1 cellular context compared by ENCODE assay signal in the genomic region with DNA sequence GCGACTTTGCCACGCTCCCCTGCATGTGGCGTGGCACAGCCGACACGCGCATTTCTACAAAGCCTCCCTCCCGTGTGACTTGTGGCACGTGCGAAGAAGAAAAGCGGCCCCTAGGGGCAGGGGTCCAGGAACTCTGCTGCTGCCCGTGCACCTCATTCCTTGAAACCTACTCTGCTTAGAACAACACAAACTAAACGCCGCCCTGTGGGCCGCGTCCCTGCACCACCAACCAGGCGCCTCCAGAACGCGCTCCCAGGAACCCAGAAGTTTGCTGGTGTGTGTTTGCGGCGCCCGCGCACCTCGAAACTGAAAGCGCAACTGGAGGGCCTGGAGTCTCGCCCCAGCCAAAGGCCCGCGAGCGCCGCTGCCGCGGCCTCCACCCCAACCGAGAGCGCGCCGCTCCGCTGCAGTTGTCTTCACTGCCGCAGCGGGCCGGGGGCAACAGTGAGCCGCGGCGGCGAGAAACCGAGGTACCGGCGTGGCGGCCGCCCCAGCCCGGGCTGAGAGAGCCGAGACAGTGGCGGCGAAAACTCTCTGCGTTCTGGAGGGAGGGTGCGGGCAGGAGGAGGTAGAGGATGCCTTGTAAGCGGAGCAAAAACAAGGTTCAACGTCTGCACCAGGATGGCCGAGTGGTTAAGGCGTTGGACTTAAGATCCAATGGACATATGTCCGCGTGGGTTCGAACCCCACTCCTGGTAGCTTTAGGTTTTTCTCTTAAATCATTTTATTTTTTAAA.
A peak's percentile ranks its signal among the peaks of the same experiment; 100 is the strongest.
TF ChIP-seq lines count a peak whose summit lies in the region.

No MANE protein-coding gene starts in this region.

TF ChIP-seq in GM12878, 131 proteins besides CTCF, POLR2A, EP300 and RAD21 (continued from another document and continues in another):
- TF ChIP-seq, protein P1, sequence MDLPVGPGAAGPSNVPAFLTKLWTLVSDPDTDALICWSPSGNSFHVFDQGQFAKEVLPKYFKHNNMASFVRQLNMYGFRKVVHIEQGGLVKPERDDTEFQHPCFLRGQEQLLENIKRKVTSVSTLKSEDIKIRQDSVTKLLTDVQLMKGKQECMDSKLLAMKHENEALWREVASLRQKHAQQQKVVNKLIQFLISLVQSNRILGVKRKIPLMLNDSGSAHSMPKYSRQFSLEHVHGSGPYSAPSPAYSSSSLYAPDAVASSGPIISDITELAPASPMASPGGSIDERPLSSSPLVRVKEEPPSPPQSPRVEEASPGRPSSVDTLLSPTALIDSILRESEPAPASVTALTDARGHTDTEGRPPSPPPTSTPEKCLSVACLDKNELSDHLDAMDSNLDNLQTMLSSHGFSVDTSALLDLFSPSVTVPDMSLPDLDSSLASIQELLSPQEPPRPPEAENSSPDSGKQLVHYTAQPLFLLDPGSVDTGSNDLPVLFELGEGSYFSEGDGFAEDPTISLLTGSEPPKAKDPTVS (IDR thresholded peaks at IDR 0.05; ENCODE audit: low read depth, low read length) = no peak
- TF ChIP-seq CBFB (IDR thresholded peaks at IDR 0.05; ENCODE audit: low read depth) (peak; percentile 52; the same call in 1 of the 2 replicates), HDGF (IDR thresholded peaks at IDR 0.05) (no peak), ZNF217 (IDR thresholded peaks at IDR 0.05) (peak; percentile 84), CHD4 (IDR thresholded peaks at IDR 0.05) (no peak), IKZF1 (conservative IDR thresholded peaks at IDR 0.05) (peak; percentile 82), MTA2 (IDR thresholded peaks at IDR 0.05; ENCODE audit: low read depth) (no peak; the same call in 1 of the 2 replicates), STAT3 (IDR thresholded peaks at IDR 0.05; ENCODE audit: low read depth, low read length) (no peak), SPI1 (IDR thresholded peaks at IDR 0.05; ENCODE audit: borderline replicate concordance, insufficient read depth, low read depth, low read length) (no peak), CREB1 (IDR thresholded peaks at IDR 0.05; ENCODE audit: low read depth) (peak; percentile 31; the same call in 1 of the 2 replicates), ESRRA (IDR thresholded peaks at IDR 0.05; ENCODE audit: low read length) (peak; percentile 58; the same call in 1 of the 2 replicates), SMARCA5 (IDR thresholded peaks at IDR 0.05) (peak; percentile 99), FOS (IDR thresholded peaks at IDR 0.05; ENCODE audit: borderline replicate concordance, extremely low read depth, insufficient read length) (no peak), NR2C1 (IDR thresholded peaks at IDR 0.05) (no peak), BRCA1 (IDR thresholded peaks at IDR 0.05; ENCODE audit: low read depth, low read length) (peak; percentile 68), MEF2B (IDR thresholded peaks at IDR 0.05; ENCODE audit: partially characterized antibody, poor library complexity, severe bottlenecking) (peak; percentile 75), ZNF274 (IDR thresholded peaks at IDR 0.05; ENCODE audit: insufficient read depth, insufficient read length) (no peak), SMAD5 (IDR thresholded peaks at IDR 0.05; ENCODE audit: low read depth) (no peak), SIN3A (IDR thresholded peaks at IDR 0.05; ENCODE audit: low read depth, low read length) (peak; percentile 60; the same call in 1 of the 2 replicates), KAT2A (conservative IDR thresholded peaks at IDR 0.05; ENCODE audit: control insufficient read depth, low read depth, low read length) (no peak), ZNF622 (IDR thresholded peaks at IDR 0.05) (no peak), ZNF207 (IDR thresholded peaks at IDR 0.05; ENCODE audit: borderline replicate concordance) (peak; percentile 98), BMI1 (IDR thresholded peaks at IDR 0.05; ENCODE audit: borderline replicate concordance) (no peak), DPF2 (IDR thresholded peaks at IDR 0.05) (peak; percentile 81), WRNIP1 (IDR thresholded peaks at IDR 0.05; ENCODE audit: borderline replicate concordance, low read depth, low read length) (no peak), POLR2AphosphoS2 (IDR thresholded peaks at IDR 0.05; ENCODE audit: low read depth, low read length) (no peak), JUNB (IDR thresholded peaks at IDR 0.05) (no peak), YBX1 (IDR thresholded peaks at IDR 0.05) (no peak)
- TF ChIP-seq, protein P2, sequence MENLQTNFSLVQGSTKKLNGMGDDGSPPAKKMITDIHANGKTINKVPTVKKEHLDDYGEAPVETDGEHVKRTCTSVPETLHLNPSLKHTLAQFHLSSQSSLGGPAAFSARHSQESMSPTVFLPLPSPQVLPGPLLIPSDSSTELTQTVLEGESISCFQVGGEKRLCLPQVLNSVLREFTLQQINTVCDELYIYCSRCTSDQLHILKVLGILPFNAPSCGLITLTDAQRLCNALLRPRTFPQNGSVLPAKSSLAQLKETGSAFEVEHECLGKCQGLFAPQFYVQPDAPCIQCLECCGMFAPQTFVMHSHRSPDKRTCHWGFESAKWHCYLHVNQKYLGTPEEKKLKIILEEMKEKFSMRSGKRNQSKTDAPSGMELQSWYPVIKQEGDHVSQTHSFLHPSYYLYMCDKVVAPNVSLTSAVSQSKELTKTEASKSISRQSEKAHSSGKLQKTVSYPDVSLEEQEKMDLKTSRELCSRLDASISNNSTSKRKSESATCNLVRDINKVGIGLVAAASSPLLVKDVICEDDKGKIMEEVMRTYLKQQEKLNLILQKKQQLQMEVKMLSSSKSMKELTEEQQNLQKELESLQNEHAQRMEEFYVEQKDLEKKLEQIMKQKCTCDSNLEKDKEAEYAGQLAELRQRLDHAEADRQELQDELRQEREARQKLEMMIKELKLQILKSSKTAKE (IDR thresholded peaks at IDR 0.05; ENCODE audit: low read depth, poor library complexity, severe bottlenecking) = peak; percentile 90
- TF ChIP-seq, protein P3, sequence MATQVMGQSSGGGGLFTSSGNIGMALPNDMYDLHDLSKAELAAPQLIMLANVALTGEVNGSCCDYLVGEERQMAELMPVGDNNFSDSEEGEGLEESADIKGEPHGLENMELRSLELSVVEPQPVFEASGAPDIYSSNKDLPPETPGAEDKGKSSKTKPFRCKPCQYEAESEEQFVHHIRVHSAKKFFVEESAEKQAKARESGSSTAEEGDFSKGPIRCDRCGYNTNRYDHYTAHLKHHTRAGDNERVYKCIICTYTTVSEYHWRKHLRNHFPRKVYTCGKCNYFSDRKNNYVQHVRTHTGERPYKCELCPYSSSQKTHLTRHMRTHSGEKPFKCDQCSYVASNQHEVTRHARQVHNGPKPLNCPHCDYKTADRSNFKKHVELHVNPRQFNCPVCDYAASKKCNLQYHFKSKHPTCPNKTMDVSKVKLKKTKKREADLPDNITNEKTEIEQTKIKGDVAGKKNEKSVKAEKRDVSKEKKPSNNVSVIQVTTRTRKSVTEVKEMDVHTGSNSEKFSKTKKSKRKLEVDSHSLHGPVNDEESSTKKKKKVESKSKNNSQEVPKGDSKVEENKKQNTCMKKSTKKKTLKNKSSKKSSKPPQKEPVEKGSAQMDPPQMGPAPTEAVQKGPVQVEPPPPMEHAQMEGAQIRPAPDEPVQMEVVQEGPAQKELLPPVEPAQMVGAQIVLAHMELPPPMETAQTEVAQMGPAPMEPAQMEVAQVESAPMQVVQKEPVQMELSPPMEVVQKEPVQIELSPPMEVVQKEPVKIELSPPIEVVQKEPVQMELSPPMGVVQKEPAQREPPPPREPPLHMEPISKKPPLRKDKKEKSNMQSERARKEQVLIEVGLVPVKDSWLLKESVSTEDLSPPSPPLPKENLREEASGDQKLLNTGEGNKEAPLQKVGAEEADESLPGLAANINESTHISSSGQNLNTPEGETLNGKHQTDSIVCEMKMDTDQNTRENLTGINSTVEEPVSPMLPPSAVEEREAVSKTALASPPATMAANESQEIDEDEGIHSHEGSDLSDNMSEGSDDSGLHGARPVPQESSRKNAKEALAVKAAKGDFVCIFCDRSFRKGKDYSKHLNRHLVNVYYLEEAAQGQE (IDR thresholded peaks at IDR 0.05; ENCODE audit: low read depth, low read length) = no peak
- TF ChIP-seq, protein P4, sequence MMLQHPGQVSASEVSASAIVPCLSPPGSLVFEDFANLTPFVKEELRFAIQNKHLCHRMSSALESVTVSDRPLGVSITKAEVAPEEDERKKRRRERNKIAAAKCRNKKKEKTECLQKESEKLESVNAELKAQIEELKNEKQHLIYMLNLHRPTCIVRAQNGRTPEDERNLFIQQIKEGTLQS (IDR thresholded peaks at IDR 0.05; ENCODE audit: borderline replicate concordance, extremely low read depth, low read depth, low read length) = no peak
- TF ChIP-seq, protein P5, sequence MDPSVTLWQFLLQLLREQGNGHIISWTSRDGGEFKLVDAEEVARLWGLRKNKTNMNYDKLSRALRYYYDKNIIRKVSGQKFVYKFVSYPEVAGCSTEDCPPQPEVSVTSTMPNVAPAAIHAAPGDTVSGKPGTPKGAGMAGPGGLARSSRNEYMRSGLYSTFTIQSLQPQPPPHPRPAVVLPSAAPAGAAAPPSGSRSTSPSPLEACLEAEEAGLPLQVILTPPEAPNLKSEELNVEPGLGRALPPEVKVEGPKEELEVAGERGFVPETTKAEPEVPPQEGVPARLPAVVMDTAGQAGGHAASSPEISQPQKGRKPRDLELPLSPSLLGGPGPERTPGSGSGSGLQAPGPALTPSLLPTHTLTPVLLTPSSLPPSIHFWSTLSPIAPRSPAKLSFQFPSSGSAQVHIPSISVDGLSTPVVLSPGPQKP (IDR thresholded peaks at IDR 0.05; ENCODE audit: low read depth, low read length) = no peak; the same call in 1 of the 2 replicates
- TF ChIP-seq, protein P6, sequence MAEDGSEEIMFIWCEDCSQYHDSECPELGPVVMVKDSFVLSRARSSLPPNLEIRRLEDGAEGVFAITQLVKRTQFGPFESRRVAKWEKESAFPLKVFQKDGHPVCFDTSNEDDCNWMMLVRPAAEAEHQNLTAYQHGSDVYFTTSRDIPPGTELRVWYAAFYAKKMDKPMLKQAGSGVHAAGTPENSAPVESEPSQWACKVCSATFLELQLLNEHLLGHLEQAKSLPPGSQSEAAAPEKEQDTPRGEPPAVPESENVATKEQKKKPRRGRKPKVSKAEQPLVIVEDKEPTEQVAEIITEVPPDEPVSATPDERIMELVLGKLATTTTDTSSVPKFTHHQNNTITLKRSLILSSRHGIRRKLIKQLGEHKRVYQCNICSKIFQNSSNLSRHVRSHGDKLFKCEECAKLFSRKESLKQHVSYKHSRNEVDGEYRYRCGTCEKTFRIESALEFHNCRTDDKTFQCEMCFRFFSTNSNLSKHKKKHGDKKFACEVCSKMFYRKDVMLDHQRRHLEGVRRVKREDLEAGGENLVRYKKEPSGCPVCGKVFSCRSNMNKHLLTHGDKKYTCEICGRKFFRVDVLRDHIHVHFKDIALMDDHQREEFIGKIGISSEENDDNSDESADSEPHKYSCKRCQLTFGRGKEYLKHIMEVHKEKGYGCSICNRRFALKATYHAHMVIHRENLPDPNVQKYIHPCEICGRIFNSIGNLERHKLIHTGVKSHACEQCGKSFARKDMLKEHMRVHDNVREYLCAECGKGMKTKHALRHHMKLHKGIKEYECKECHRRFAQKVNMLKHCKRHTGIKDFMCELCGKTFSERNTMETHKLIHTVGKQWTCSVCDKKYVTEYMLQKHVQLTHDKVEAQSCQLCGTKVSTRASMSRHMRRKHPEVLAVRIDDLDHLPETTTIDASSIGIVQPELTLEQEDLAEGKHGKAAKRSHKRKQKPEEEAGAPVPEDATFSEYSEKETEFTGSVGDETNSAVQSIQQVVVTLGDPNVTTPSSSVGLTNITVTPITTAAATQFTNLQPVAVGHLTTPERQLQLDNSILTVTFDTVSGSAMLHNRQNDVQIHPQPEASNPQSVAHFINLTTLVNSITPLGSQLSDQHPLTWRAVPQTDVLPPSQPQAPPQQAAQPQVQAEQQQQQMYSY (CRISPR knock-in tag; IDR thresholded peaks at IDR 0.05) = no peak
- TF ChIP-seq, protein P7, sequence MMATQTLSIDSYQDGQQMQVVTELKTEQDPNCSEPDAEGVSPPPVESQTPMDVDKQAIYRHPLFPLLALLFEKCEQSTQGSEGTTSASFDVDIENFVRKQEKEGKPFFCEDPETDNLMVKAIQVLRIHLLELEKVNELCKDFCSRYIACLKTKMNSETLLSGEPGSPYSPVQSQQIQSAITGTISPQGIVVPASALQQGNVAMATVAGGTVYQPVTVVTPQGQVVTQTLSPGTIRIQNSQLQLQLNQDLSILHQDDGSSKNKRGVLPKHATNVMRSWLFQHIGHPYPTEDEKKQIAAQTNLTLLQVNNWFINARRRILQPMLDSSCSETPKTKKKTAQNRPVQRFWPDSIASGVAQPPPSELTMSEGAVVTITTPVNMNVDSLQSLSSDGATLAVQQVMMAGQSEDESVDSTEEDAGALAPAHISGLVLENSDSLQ (IDR thresholded peaks at IDR 0.05) = no peak
- TF ChIP-seq, protein P8, sequence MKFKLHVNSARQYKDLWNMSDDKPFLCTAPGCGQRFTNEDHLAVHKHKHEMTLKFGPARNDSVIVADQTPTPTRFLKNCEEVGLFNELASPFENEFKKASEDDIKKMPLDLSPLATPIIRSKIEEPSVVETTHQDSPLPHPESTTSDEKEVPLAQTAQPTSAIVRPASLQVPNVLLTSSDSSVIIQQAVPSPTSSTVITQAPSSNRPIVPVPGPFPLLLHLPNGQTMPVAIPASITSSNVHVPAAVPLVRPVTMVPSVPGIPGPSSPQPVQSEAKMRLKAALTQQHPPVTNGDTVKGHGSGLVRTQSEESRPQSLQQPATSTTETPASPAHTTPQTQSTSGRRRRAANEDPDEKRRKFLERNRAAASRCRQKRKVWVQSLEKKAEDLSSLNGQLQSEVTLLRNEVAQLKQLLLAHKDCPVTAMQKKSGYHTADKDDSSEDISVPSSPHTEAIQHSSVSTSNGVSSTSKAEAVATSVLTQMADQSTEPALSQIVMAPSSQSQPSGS (IDR thresholded peaks at IDR 0.05; ENCODE audit: low read length) = peak; percentile 59; the same call in 1 of the 2 replicates
- TF ChIP-seq, protein P9, sequence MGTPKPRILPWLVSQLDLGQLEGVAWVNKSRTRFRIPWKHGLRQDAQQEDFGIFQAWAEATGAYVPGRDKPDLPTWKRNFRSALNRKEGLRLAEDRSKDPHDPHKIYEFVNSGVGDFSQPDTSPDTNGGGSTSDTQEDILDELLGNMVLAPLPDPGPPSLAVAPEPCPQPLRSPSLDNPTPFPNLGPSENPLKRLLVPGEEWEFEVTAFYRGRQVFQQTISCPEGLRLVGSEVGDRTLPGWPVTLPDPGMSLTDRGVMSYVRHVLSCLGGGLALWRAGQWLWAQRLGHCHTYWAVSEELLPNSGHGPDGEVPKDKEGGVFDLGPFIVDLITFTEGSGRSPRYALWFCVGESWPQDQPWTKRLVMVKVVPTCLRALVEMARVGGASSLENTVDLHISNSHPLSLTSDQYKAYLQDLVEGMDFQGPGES (IDR thresholded peaks at IDR 0.05) = no peak
- TF ChIP-seq, protein P10, sequence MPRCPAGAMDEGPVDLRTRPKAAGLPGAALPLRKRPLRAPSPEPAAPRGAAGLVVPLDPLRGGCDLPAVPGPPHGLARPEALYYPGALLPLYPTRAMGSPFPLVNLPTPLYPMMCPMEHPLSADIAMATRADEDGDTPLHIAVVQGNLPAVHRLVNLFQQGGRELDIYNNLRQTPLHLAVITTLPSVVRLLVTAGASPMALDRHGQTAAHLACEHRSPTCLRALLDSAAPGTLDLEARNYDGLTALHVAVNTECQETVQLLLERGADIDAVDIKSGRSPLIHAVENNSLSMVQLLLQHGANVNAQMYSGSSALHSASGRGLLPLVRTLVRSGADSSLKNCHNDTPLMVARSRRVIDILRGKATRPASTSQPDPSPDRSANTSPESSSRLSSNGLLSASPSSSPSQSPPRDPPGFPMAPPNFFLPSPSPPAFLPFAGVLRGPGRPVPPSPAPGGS (IDR thresholded peaks at IDR 0.05; ENCODE audit: borderline replicate concordance, insufficient read depth, low read depth, low read length, poor library complexity, severe bottlenecking) = no peak
